In genomic region chr2:17076535-17076934, GRCh38 we compare ENCODE assay signal across 18 cellular contexts.
DNase-seq lines count a peak whose midpoint lies in the region; TF ChIP-seq lines count a peak whose summit lies in the region.
"Had no signal": no experiment of that assay in that cellular context is flagged by ENCODE, and none has a peak within 500 bp of the region (broad histone marks: within the 10 kb centered on the region; RNA-seq: fewer than 3 reads in every experiment).

No MANE protein-coding gene starts in this region.

- H3K9me3 ChIP-seq in GM23248 (ENCODE audit: low read depth) (no peaks in the 10 kb centered on the region), smooth muscle cell (replicated peaks; ENCODE audit: low read depth) (peaks cover 6% of the 10 kb centered on the region)
- H3K9me3 ChIP-seq: MG63 had no signal

- DNase-seq in GM23248 (peak; percentile 14), SK-N-DZ (ENCODE audit: low spot score) (peak; percentile 41), fibroblast of villous mesenchyme (ENCODE audit: low read depth) (peak; percentile 31), smooth muscle cell (lab: John Stamatoyannopoulos, UW; ENCODE audit: unreplicated experiment) (no peak), activated gamma-delta T cell treated with Interleukin-2 at 50 U/mL for 16 hours (no peak), MV-4-11 (lab: John Stamatoyannopoulos, UW) (no peak), H4 (ENCODE audit: low spot score) (no peak)
- DNase-seq: DMS79 treated with DMSO at 0.1 percent for 48 hours, HCEC 1CT, Karpas-422, MG63, NCI-H1092 treated with DMSO at 0.1 percent for 48 hours, NCI-H146, NCI-H2029 treated with DMSO at 0.1 percent for 48 hours, NCI-H510A treated with DMSO at 0.1 percent for 48 hours, NCI-H82, OCI-M1, SHP77 treated with DMSO at 0.1 percent for 48 hours had no signal

- TF ChIP-seq CTCF in fibroblast of villous mesenchyme (IDR thresholded peaks at IDR 0.05; ENCODE audit: insufficient read depth, low read depth, low read length) (no peak), smooth muscle cell (IDR thresholded peaks at IDR 0.05; ENCODE audit: borderline replicate concordance, insufficient read depth, poor library complexity, severe bottlenecking) (no peak)

- no peaks in the 10 kb centered on the region for H3K9me2 ChIP-seq in GM23248 (ENCODE audit: insufficient read depth)

- H3K36me3 ChIP-seq in GM23248 (ENCODE audit: low read depth) (no peaks in the 10 kb centered on the region), smooth muscle cell (ENCODE audit: low read depth) (no peaks in the 10 kb centered on the region)
- H3K36me3 ChIP-seq: MG63 had no signal

- H3K9ac ChIP-seq in GM23248 = no peak overlapping the region
- no peak overlapping the region for H3K9ac ChIP-seq in smooth muscle cell (ENCODE audit: low read depth)

- H2AFZ ChIP-seq in GM23248 (no peak overlapping the region), smooth muscle cell (ENCODE audit: low read depth) (no peak overlapping the region)

- no peaks in the 10 kb centered on the region for H3K79me2 ChIP-seq in GM23248 (ENCODE audit: insufficient read depth)
- no peaks in the 10 kb centered on the region for H3K79me2 ChIP-seq in smooth muscle cell (ENCODE audit: low read depth)

- H3K27ac ChIP-seq in GM23248 = no peak overlapping the region
- peak overlapping the region; percentile 46 for H3K27ac ChIP-seq in smooth muscle cell (ENCODE audit: low read depth)

- H3K4me2 ChIP-seq in GM23248 (ENCODE audit: unreplicated experiment) (no peak overlapping the region), smooth muscle cell (peak overlapping the region; percentile 66)

- in situ Hi-C loops in GM23248 (cut with MboI) = no loop called here

- H3K4me3 ChIP-seq in GM23248 = no peak overlapping the region
- H3K4me3 ChIP-seq in fibroblast of villous mesenchyme (ENCODE audit: low read depth, low read length) = no peak overlapping the region
- no peak overlapping the region for H3K4me3 ChIP-seq in smooth muscle cell
- H3K4me3 ChIP-seq: MG63 had no signal

- 4% methylated on average over 2 of the region's 2 CpGs for WGBS in GM23248 (ENCODE audit: low coverage in 1 of 2, low lambda C conversion rate in 2 of 2, missing lambda C conversion rate in 2 of 2), 2 experiments
- WGBS in smooth muscle cell (ENCODE audit: low lambda C conversion rate) = 18% methylated on average over 2 of the region's 2 CpGs

- H3K27me3 ChIP-seq in GM23248 (replicated peaks; ENCODE audit: insufficient read depth) (no peaks in the 10 kb centered on the region), smooth muscle cell (ENCODE audit: low read depth) (no peaks in the 10 kb centered on the region)
- H3K27me3 ChIP-seq: MG63 had no signal

- H3K4me1 ChIP-seq in GM23248 (ENCODE audit: insufficient read depth) (no peaks in the 10 kb centered on the region), smooth muscle cell (ENCODE audit: low read depth) (peaks cover 9% of the 10 kb centered on the region)

- H4K20me1 ChIP-seq in GM23248 (ENCODE audit: insufficient read depth) = no peaks in the 10 kb centered on the region
- H4K20me1 ChIP-seq in smooth muscle cell (ENCODE audit: low read depth) = no peaks in the 10 kb centered on the region

- H3F3A ChIP-seq in GM23248 (ENCODE audit: insufficient read depth) (no peaks in the 10 kb centered on the region), smooth muscle cell (ENCODE audit: low read depth) (peaks cover 6% of the 10 kb centered on the region)

Comparison
In these comparisons a context has a peak if more than half of its experiments do, and no peak if none do; other contexts are left out.
1. DNase-seq: peak in GM23248 (single experiment), SK-N-DZ (single experiment) and fibroblast of villous mesenchyme (single experiment); none in smooth muscle cell (single experiment), activated gamma-delta T cell treated with Interleukin-2 at 50 U/mL for 16 hours (single experiment), MV-4-11 (single experiment) and H4 (single experiment).